ENCODE assay signal across 8 cellular contexts in the genomic region with DNA sequence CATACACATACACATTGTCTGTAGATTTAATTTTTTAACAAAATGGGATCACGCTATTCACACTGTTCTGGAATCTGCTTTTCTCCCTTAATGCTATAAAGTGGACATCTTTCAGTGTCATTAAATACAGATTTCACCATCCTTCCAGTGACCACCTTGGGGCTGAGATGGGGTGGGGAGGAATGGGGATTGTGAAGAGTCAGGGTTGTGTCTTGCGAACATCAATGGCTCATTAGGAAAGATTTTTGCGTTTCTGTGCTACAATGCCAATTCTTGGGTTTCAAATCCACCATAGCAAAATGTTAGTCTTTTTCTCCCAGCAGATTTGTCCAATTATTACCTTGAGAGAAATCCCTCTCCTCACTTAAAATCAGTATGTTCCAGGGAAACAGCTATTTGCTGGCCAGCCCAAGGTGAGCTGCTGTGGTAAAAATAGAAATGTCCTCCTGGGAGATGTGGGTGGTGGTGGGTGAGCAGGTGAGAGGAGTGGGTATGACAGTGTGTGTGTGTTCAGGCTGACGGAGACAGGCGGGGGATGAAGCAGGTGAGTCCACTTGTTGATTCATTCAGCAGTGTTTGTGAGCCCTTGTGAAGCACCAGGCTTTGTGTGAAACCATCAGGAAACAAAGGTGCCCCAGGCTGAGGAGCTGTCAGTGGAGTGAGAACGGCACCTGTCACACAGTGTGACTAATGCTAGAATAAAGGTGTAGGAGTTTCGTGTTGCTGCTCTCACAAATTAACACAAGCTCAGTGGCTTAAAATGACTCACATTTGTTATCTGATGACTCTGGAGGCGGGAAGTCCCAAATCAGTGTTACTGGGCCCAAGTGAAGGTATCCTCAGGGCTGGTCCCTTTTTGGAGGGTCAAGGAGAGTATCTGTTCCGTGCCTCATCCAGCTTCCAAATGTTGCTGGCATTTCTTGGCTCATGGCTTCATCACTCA. TPM values are rescaled to one million over a fixed set of nuclear protein-coding genes. Genes with fewer than 3 reads are reported as not detected.
DNase-seq lines count a peak whose midpoint lies in the region; FAIRE-seq and TF ChIP-seq lines count a peak whose summit lies in the region.

No MANE protein-coding gene starts in this region.

- H3K27ac ChIP-seq in A673 (ENCODE audit: low read depth, low read length, poor library complexity, severe bottlenecking): no peak overlapping the region
- peak overlapping the region; percentile 86 for H3K27ac ChIP-seq in HUES48 (ENCODE audit: low read depth, low read length)
- H3K27ac ChIP-seq in dorsolateral prefrontal cortex: peak overlapping the region in 57 of 59 donors; percentile 86 to 100 (median 99)
- peak overlapping the region; percentile 88 to 95 for H3K27ac ChIP-seq in ovary
- peak overlapping the region; percentile 97 for H3K27ac ChIP-seq in vagina

- H3K9me3 ChIP-seq in A673 (ENCODE audit: low read depth, low read length, poor library complexity, severe bottlenecking) (no peaks in the 10 kb centered on the region), HUES48 (ENCODE audit: control insufficient read depth, insufficient read depth, low read length) (no peaks in the 10 kb centered on the region), ovary (no peaks in the 10 kb centered on the region), vagina (no peaks in the 10 kb centered on the region)

- no peak for TF ChIP-seq CTCF in A673 (conservative IDR thresholded peaks at IDR 0.05; ENCODE audit: low read depth, low read length)
- TF ChIP-seq CTCF in dorsolateral prefrontal cortex (IDR thresholded peaks at IDR 0.05 in 54 of 56, conservative IDR thresholded peaks at IDR 0.05 in 2 of 56; ENCODE audit: low read depth in 1 of 56, partially characterized antibody in 56 of 56): no peak
- TF ChIP-seq CTCF in ovary (IDR thresholded peaks at IDR 0.05): no peak
- no peak for TF ChIP-seq CTCF in vagina (IDR thresholded peaks at IDR 0.05)

- H3K4me3 ChIP-seq in A673 (ENCODE audit: low read depth, low read length, poor library complexity, severe bottlenecking) (peak overlapping the region; percentile 86), HUES48 (ENCODE audit: low read depth, low read length) (peak overlapping the region; percentile 88), dorsolateral prefrontal cortex (peak overlapping the region in 57 of 59 donors; percentile 43 to 98 (median 86)), ovary (peak overlapping the region; percentile 64), vagina (peak overlapping the region; percentile 79 to 80)

- POLR2A ChIA-PET in A673 (lab: Charles Lee; ENCODE audit: low non-redundant PET): no interaction called here

- H3K9ac ChIP-seq in HUES48 (ENCODE audit: low read depth, low read length): no peak overlapping the region

- H3K27me3 ChIP-seq in A673 (replicated peaks; ENCODE audit: insufficient read depth, low read depth, low read length, poor library complexity): no peaks in the 10 kb centered on the region
- H3K27me3 ChIP-seq in HUES48 (ENCODE audit: control insufficient read depth, insufficient read depth, low read length): no peaks in the 10 kb centered on the region
- no peaks in the 10 kb centered on the region for H3K27me3 ChIP-seq in dorsolateral prefrontal cortex
- no peaks in the 10 kb centered on the region for H3K27me3 ChIP-seq in ovary
- H3K27me3 ChIP-seq in vagina: no peaks in the 10 kb centered on the region

- peaks cover 22% of the 10 kb centered on the region for H3K4me1 ChIP-seq in A673 (ENCODE audit: insufficient read depth, low read length, poor library complexity, severe bottlenecking)
- peaks cover 18% of the 10 kb centered on the region for H3K4me1 ChIP-seq in HUES48 (ENCODE audit: control insufficient read depth, insufficient read depth, low read length)
- H3K4me1 ChIP-seq in ovary (ENCODE audit: insufficient read depth): peaks cover 3% of the 10 kb centered on the region
- peaks cover 38% of the 10 kb centered on the region for H3K4me1 ChIP-seq in vagina

- DNase-seq in A673 (ENCODE audit: low spot score) (no peak), dorsolateral prefrontal cortex (peak in 2 of 10 donors; percentile 6 to 35), ovary (no peak), vagina (ENCODE audit: extremely low spot score in 2 of 2) (peak in 1 of 2 donors; percentile 89), cerebellar nuclear complex (lab: John Stamatoyannopoulos, UW) (no peak), HTR-8/SVneo (ENCODE audit: insufficient read length, low spot score) (no peak)
- DNase-seq in activated CD4-positive, alpha-beta T cell treated with anti-CD3 and anti-CD28 coated beads for 1 hour: peak; percentile 58

- CTCF ChIA-PET in A673 (lab: Charles Lee): no interaction called here

- intact Hi-C loops in A673 (cut with micrococcal nuclease; ENCODE audit: unreplicated experiment) (loop anchor here (5.0 to 10.0 kb wide), 2 partner anchors 244 to 431 kb away; no protein-coding TSS in a partner anchor), dorsolateral prefrontal cortex (cut with DNase I) (loop anchor here (2.0 to 5.0 kb wide), 5 partner anchors 49 to 445 kb away; a partner anchor contains a TSS), ovary (cut with DNase I) (loop anchor here in 2 of 4 donors (5.0 kb wide), 2 partner anchors 49 to 444 kb away; a partner anchor contains a TSS), vagina (cut with DNase I) (no loop called here)

- TF ChIP-seq EP300 in ovary (IDR thresholded peaks at IDR 0.05): no peak

- FAIRE-seq in HTR-8/SVneo (lab: Jason Lieb, UNC): no peak

- WGBS in ovary, 3 donors: 71 to 75% (median 71%) methylated on average over 9 of the region's 9 CpGs

- no TSS peak for BruUV-seq in A673 (replicated peaks; lab: Mats Ljungman, UMichigan)

- TF ChIP-seq POLR2A in ovary (IDR thresholded peaks at IDR 0.05): no peak
- no peak for TF ChIP-seq POLR2A in vagina (IDR thresholded peaks at IDR 0.05)

- H3K36me3 ChIP-seq in A673 (ENCODE audit: insufficient read depth, low read length, poor library complexity, severe bottlenecking): peaks cover 14% of the 10 kb centered on the region
- H3K36me3 ChIP-seq in HUES48 (ENCODE audit: control insufficient read depth, insufficient read depth, low read length): peaks cover 12% of the 10 kb centered on the region
- no peaks in the 10 kb centered on the region for H3K36me3 ChIP-seq in ovary
- H3K36me3 ChIP-seq in vagina: no peaks in the 10 kb centered on the region

RNA-seq across cellular contexts. Expression of a gene that starts 1.7 kb away (rescaled TPM):
- total RNA-seq in A673 (2021): 111 and 119 TPM in 2 replicates
- 100 to 1,000 TPM in 119 of 120 experiments, 10 to 100 TPM in 1; 99.9 to 293 (median 188) TPM for total RNA-seq in dorsolateral prefrontal cortex
- total RNA-seq in ovary: 100 to 1,000 TPM in 5 of 7 donors, 10 to 100 TPM in 2; 32.7 to 175 (median 120) TPM
- polyA plus RNA-seq in ovary: 10 to 100 TPM; 22.6 to 26.4 TPM
- total RNA-seq in vagina: 31.7 TPM

RNA-seq across cellular contexts. Expression of a gene that starts 29.9 kb away (rescaled TPM):
- total RNA-seq in A673 (2021) (116 and 129 TPM in 2 replicates), dorsolateral prefrontal cortex (100 to 1,000 TPM in 114 of 120 experiments, 10 to 100 TPM in 6; 57.3 to 255 (median 154) TPM), ovary (10 to 100 TPM in 5 of 7 donors, 1 to 10 TPM in 2; 5.2 to 23.1 (median 15.4) TPM), vagina (9.3 TPM)
- polyA plus RNA-seq in ovary: 1 to 10 TPM; 5.3 to 6.3 TPM
